Comparison of ENCODE assay signal across 8 cellular contexts in the genomic region with DNA sequence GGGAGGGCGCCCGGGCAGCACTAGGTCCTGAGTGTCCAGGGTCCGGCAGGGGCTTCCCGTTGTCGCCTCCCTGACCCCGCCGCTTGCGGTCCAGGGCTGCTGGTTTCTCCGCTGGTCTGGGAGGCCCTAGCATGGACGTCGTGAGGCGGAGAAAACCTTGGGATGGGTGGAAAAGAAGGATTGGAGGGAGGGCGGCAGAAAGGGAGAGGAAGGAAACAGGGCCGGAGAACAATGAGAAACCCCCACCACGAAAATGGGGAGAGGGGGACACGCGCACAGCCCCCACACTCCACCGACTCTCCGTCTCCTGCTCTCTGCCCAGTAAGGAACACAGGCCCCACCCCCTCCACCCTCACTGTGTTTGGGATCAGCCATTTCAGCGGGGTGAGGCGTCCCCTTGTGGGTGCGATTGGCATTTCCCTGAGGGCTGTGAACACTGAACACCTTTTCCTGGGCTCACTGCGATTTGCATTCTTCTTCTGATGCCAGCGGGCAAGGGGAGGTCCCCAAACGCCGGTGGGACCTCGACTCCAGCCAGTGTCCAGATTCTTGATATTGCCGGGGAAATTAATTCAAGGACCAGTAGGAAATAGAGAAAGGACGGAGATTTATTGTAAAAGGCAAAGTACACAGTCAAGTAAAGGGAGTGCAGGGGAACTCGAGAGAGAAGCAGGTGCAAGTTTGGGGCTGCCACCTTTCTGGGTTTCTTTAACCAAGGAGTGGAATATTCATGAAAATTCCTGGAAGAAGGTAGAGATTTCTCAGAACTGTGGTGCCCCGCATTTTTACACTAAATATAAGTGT. TPM values are rescaled to one million over a fixed set of nuclear protein-coding genes. Genes with fewer than 3 reads are reported as not detected.
DNase-seq lines count a peak whose midpoint lies in the region; ATAC-seq and TF ChIP-seq lines count a peak whose summit lies in the region.

No MANE protein-coding gene starts in this region.

- CTCF ChIA-PET in activated CD8-positive, alpha-beta T cell treated with anti-CD3 and anti-CD28 coated beads for 36 hours (lab: Charles Lee) = interaction anchor here (0.6 to 1.1 kb wide), 4 partner anchors 57 to 97 kb away, joined by 3 to 8 read pairs (median 3); no protein-coding TSS in a partner anchor

- H2BK15ac ChIP-seq in mesendoderm (replicated peaks; ENCODE audit: low read depth) = no peak overlapping the region

- peaks cover 84% of the 10 kb centered on the region for H3K27me3 Mint-ChIP-seq in activated CD8-positive, alpha-beta T cell treated with anti-CD3 and anti-CD28 coated beads for 36 hours
- peaks cover 95 to 100% of the 10 kb centered on the region in 2 donors for H3K27me3 Mint-ChIP-seq in effector memory CD8-positive, alpha-beta T cell

- H3K4me1 Mint-ChIP-seq in activated CD8-positive, alpha-beta T cell treated with anti-CD3 and anti-CD28 coated beads for 36 hours (ENCODE audit: low read depth) = peaks cover 19% of the 10 kb centered on the region
- peaks cover 15 to 22% of the 10 kb centered on the region in 2 donors for H3K4me1 Mint-ChIP-seq in effector memory CD8-positive, alpha-beta T cell (ENCODE audit: low read depth in 2 of 2)

- no peak overlapping the region for H3K27ac Mint-ChIP-seq in activated CD8-positive, alpha-beta T cell treated with anti-CD3 and anti-CD28 coated beads for 36 hours
- no peak overlapping the region for H3K27ac Mint-ChIP-seq in effector memory CD8-positive, alpha-beta T cell

- no peaks in the 10 kb centered on the region for H3K36me3 ChIP-seq in mesendoderm (ENCODE audit: control insufficient read depth, insufficient read depth, low read length)

- no peaks in the 10 kb centered on the region for H3K4me1 ChIP-seq in mesendoderm (ENCODE audit: control insufficient read depth, low read depth, low read length)

- peak; percentile 65 for DNase-seq in Caki2 (ENCODE audit: low read depth)
- DNase-seq in NCI-H748 (lab: John Stamatoyannopoulos, UW; ENCODE audit: unreplicated experiment) = peak; percentile 79
- peak; percentile 93 for DNase-seq in activated CD8-positive, alpha-beta T cell treated with anti-CD3 and anti-CD28 coated beads for 36 hours
- DNase-seq in effector memory CD8-positive, alpha-beta T cell = peak; percentile 49 to 65 (median 58)
- peak; percentile 82 for DNase-seq in mesendoderm
- peak; percentile 50 for DNase-seq in stimulated activated CD8-positive, alpha-beta memory T cell treated with anti-CD3 and anti-CD28 coated beads, Interleukin-12 subunit alpha, Interleukin-12 subunit beta, amount 100 ng/mL, for 1 hour (ENCODE audit: low read depth)

- H3K4ac ChIP-seq in mesendoderm (ENCODE audit: low read depth, low read length) = no peak overlapping the region

- no peak overlapping the region for H3K4me3 ChIP-seq in mesendoderm (ENCODE audit: low read length)

- TF ChIP-seq CTCF in activated CD8-positive, alpha-beta T cell treated with anti-CD3 and anti-CD28 coated beads for 36 hours (IDR thresholded peaks at IDR 0.05) = peak; percentile 75

- H3K23ac ChIP-seq in mesendoderm (ENCODE audit: low read length) = no peak overlapping the region

- H2BK5ac ChIP-seq in mesendoderm (ENCODE audit: low read length) = no peak overlapping the region

- H3K27me3 ChIP-seq in mesendoderm (ENCODE audit: insufficient read depth, low read length, poor library complexity) = peaks cover 29% of the 10 kb centered on the region

- no peak overlapping the region for H3K18ac ChIP-seq in mesendoderm (ENCODE audit: low read length)

- POLR2A ChIA-PET in activated CD8-positive, alpha-beta T cell treated with anti-CD3 and anti-CD28 coated beads for 36 hours (lab: Charles Lee) = no interaction called here

- H3K9me3 Mint-ChIP-seq in activated CD8-positive, alpha-beta T cell treated with anti-CD3 and anti-CD28 coated beads for 36 hours = no peaks in the 10 kb centered on the region
- no peaks in the 10 kb centered on the region for H3K9me3 Mint-ChIP-seq in effector memory CD8-positive, alpha-beta T cell

- peak overlapping the region; percentile 67 for H3K56ac ChIP-seq in mesendoderm (ENCODE audit: low read length)

- H3K4me3 Mint-ChIP-seq in activated CD8-positive, alpha-beta T cell treated with anti-CD3 and anti-CD28 coated beads for 36 hours = peak overlapping the region; percentile 32
- peak overlapping the region in 1 of 2 donors; percentile 51 for H3K4me3 Mint-ChIP-seq in effector memory CD8-positive, alpha-beta T cell

- H2BK120ac ChIP-seq in mesendoderm (ENCODE audit: low read depth, low read length) = no peak overlapping the region

- H3K36me3 Mint-ChIP-seq in activated CD8-positive, alpha-beta T cell treated with anti-CD3 and anti-CD28 coated beads for 36 hours (ENCODE audit: low read depth) = no peaks in the 10 kb centered on the region
- peaks cover 5% of the 10 kb centered on the region for H3K36me3 Mint-ChIP-seq in effector memory CD8-positive, alpha-beta T cell (ENCODE audit: insufficient read depth)

- H3K79me2 ChIP-seq in mesendoderm (ENCODE audit: control insufficient read depth, insufficient read depth, low read length) = no peaks in the 10 kb centered on the region

- H3K9ac ChIP-seq in mesendoderm (ENCODE audit: low read length) = peak overlapping the region; percentile 56

- peak overlapping the region; percentile 50 for H3K4me2 ChIP-seq in mesendoderm (ENCODE audit: low read length)

- intact Hi-C loops in activated CD8-positive, alpha-beta T cell treated with anti-CD3 and anti-CD28 coated beads for 36 hours (cut with micrococcal nuclease) = loop anchor here (2.0 kb wide), 1 partner anchor 91 kb away; no protein-coding TSS in a partner anchor

- ATAC-seq in HG02981 (IDR thresholded peaks at IDR 0.05; ENCODE audit: unreplicated experiment) = peak; percentile 61
- ATAC-seq in activated CD8-positive, alpha-beta T cell treated with anti-CD3 and anti-CD28 coated beads for 36 hours = peak; percentile 82
- peak; percentile 63 for ATAC-seq in effector memory CD8-positive, alpha-beta T cell (replicated peaks)
- ATAC-seq in GM21381 (IDR thresholded peaks at IDR 0.05; ENCODE audit: unreplicated experiment) = no peak

- no peak overlapping the region for H3K27ac ChIP-seq in mesendoderm (ENCODE audit: low read depth, low read length)

- no peaks in the 10 kb centered on the region for H3K79me1 ChIP-seq in mesendoderm (ENCODE audit: low read length)

- no peak overlapping the region for H2AK5ac ChIP-seq in mesendoderm (ENCODE audit: low read length)

- no peak overlapping the region for H4K5ac ChIP-seq in mesendoderm (ENCODE audit: low read length)

- in situ Hi-C loops in Caki2 (cut with HindIII; ENCODE audit: low pct_unique_long_range_greater_than_20kb, low sequenced_read_pairs) = no loop called here

- no peak overlapping the region for H4K8ac ChIP-seq in mesendoderm (ENCODE audit: low read depth, low read length)

- no CpG with 5 or more reads among the region's 31 CpGs for WGBS in mesendoderm (ENCODE audit: extremely low coverage, insufficient coverage, low lambda C conversion rate)

RNA-seq across cellular contexts. Expression of gene RAET1G, which starts 3.3 kb away (rescaled TPM):
- not detected in 2 replicates for total RNA-seq in Caki2 (2014; rRNA removed; shearing (Covaris generic); ENCODE audit: low replicate concordance)
- not detected for total RNA-seq in activated CD8-positive, alpha-beta T cell treated with anti-CD3 and anti-CD28 coated beads for 36 hours
- 0.03 TPM for polyA plus RNA-seq in mesendoderm (2013, experiment 1 of 2)
- not detected for polyA plus RNA-seq in mesendoderm (2013, experiment 2 of 2)

RNA-seq across cellular contexts. Expression of gene ULBP2, which starts 15.6 kb away (rescaled TPM):
- 7.1 and 8.8 TPM in 2 replicates for total RNA-seq in Caki2 (2014; rRNA removed; shearing (Covaris generic); ENCODE audit: low replicate concordance)
- under 1 TPM; 0.38 to 0.67 TPM for total RNA-seq in activated CD8-positive, alpha-beta T cell treated with anti-CD3 and anti-CD28 coated beads for 36 hours
- 0.14 TPM for polyA plus RNA-seq in mesendoderm (2013, experiment 1 of 2)
- polyA plus RNA-seq in mesendoderm (2013, experiment 2 of 2) = 0.15 TPM

RNA-seq across cellular contexts. Expression of gene RAET1E, which starts 28.3 kb away (rescaled TPM):
- total RNA-seq in Caki2 (2014; rRNA removed; shearing (Covaris generic); ENCODE audit: low replicate concordance) = not detected in 2 replicates
- not detected for total RNA-seq in activated CD8-positive, alpha-beta T cell treated with anti-CD3 and anti-CD28 coated beads for 36 hours
- not detected for polyA plus RNA-seq in mesendoderm (2013, experiment 1 of 2)
- not detected for polyA plus RNA-seq in mesendoderm (2013, experiment 2 of 2)

RNA-seq across cellular contexts. Expression of gene ULBP1, which starts 37.6 kb away (rescaled TPM):
- total RNA-seq in Caki2 (2014; rRNA removed; shearing (Covaris generic); ENCODE audit: low replicate concordance) = 0.57 and 0.64 TPM in 2 replicates
- total RNA-seq in activated CD8-positive, alpha-beta T cell treated with anti-CD3 and anti-CD28 coated beads for 36 hours = 1 to 10 TPM; 2.5 to 2.7 TPM
- polyA plus RNA-seq in mesendoderm (2013, experiment 1 of 2) = 1.2 TPM
- 1.2 TPM for polyA plus RNA-seq in mesendoderm (2013, experiment 2 of 2)
